9 cellular contexts compared by ENCODE assay signal in the genomic region with DNA sequence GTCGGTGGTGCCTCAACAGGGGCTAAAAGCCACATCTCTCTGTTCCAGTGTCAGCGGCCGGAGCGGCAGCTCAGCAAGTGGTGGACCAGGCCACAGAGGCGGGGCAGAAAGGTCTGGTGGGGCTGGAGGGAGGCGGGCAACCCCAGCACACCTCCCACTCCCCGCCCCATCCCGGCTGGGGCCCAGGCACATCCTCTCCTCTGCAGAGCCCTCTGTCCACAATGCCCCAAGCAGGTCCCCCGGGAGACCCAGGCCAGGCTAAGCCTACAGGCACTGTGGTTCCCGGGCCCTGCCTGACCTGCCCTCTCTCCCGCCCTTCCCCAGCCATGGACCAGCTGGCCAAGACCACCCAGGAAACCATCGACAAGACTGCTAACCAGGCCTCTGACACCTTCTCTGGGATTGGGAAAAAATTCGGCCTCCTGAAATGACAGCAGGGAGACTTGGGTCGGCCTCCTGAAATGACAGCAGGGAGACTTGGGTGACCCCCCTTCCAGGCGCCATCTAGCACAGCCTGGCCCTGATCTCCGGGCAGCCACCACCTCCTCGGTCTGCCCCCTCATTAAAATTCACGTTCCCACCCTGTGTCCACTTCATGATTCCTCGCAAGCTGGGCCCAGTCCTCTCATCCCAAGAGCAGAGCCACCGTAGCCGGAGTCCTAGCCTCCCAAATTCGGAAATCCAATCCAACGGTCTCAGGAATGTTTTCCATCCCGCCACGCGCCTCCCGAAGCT. TPM values are rescaled to one million over a fixed set of nuclear protein-coding genes. Genes with fewer than 3 reads are reported as not detected.
DNase-seq lines count a peak whose midpoint lies in the region; ATAC-seq and TF ChIP-seq lines count a peak whose summit lies in the region.
"Had no signal": no experiment of that assay in that cellular context is flagged by ENCODE, and none has a peak within 500 bp of the region (broad histone marks: within the 10 kb centered on the region; RNA-seq: fewer than 3 reads in every experiment).

No MANE protein-coding gene starts in this region.

- 15 to 17% methylated on average over 15 to 21 of the region's 27 CpGs for WGBS in upper lobe of left lung, 2 donors

- DNase-seq in GM06990 (ENCODE audit: extremely low read depth, insufficient read length) (peak; percentile 21), Panc1 (ENCODE audit: low read depth, low spot score) (no peak), ecto neural progenitor cell (ENCODE audit: low spot score) (peak; percentile 80), memory B cell (ENCODE audit: low spot score in 2 of 2) (no peak), upper lobe of left lung (peak; percentile 87 to 91)

- peaks cover 19% of the 10 kb centered on the region for H3K4me1 Mint-ChIP-seq in memory B cell

- no peaks in the 10 kb centered on the region for H3K9me3 Mint-ChIP-seq in memory B cell

- H3K36me3 ChIP-seq in GM06990 (ENCODE audit: control insufficient read depth, insufficient read depth, low read length) (no peaks in the 10 kb centered on the region), Panc1 (ENCODE audit: control insufficient read depth, insufficient read depth, low read length) (no peaks in the 10 kb centered on the region; the same call in 1 of the 2 replicates), upper lobe of left lung (no peaks in the 10 kb centered on the region)

- POLR2A ChIA-PET in Panc1 (lab: Charles Lee) = no interaction called here

- in situ Hi-C loops in Panc1 (cut with HindIII; ENCODE audit: low pct_unique_long_range_greater_than_20kb, low sequenced_read_pairs) = no loop called here

- TF ChIP-seq EP300 in upper lobe of left lung (IDR thresholded peaks at IDR 0.05) = no peak

- CTCF ChIA-PET in Panc1 (lab: Charles Lee) = interaction anchor here (0.8 to 1.3 kb wide), 3 partner anchors 10 to 123 kb away, joined by 3 to 6 read pairs (median 3); no protein-coding TSS in a partner anchor

- no peaks in the 10 kb centered on the region for H3K27me3 Mint-ChIP-seq in memory B cell

- H3K4me1 ChIP-seq in Panc1 (ENCODE audit: control insufficient read depth, insufficient read depth, low read length) (peaks cover 48% of the 10 kb centered on the region), upper lobe of left lung (peaks cover 38 to 63% (median 53%) of the 10 kb centered on the region in 4 donors)

- no peaks in the 10 kb centered on the region for H3K9me3 ChIP-seq in Panc1 (ENCODE audit: control insufficient read depth, insufficient read depth, low read depth, low read length)
- H3K9me3 ChIP-seq in upper lobe of left lung = no peaks in the 10 kb centered on the region

- H3K4me3 Mint-ChIP-seq in memory B cell = peak overlapping the region; percentile 73

- ATAC-seq in Panc1 (peak; percentile 52), memory B cell (ENCODE audit: low read depth) (no peak), upper lobe of left lung (ENCODE audit: low FRiP score in 2 of 2) (peak; percentile 70 to 81), GM19463 (IDR thresholded peaks at IDR 0.05; ENCODE audit: unreplicated experiment) (no peak), GM18858 (IDR thresholded peaks at IDR 0.05; ENCODE audit: unreplicated experiment) (no peak), GM21529 (IDR thresholded peaks at IDR 0.05; ENCODE audit: unreplicated experiment) (no peak)

- BruUV-seq in Panc1 (replicated peaks; lab: Mats Ljungman, UMichigan) = TSS peak; percentile 94

- intact Hi-C loops in Panc1 (cut with micrococcal nuclease; ENCODE audit: unreplicated experiment) = loop anchor here (5.0 kb wide), 1 partner anchor 122 kb away; a partner anchor contains a TSS

- H3K36me3 Mint-ChIP-seq in memory B cell = no peaks in the 10 kb centered on the region

- no peaks in the 10 kb centered on the region for H3K27me3 ChIP-seq in GM06990 (replicated peaks; ENCODE audit: control insufficient read depth, insufficient read depth, low read length)
- H3K27me3 ChIP-seq in Panc1 (ENCODE audit: control insufficient read depth, insufficient read depth, low read length) = no peaks in the 10 kb centered on the region
- H3K27me3 ChIP-seq in upper lobe of left lung = no peaks in the 10 kb centered on the region

- H3K4me3 ChIP-seq in GM06990 (replicated peaks; ENCODE audit: low read depth, low read length) (peak overlapping the region; percentile 67), Panc1 (ENCODE audit: low read depth in 2 of 2, low read length in 2 of 2) (peak overlapping the region; percentile 54 to 77), upper lobe of left lung (peak overlapping the region; percentile 40 to 64 (median 57))

- peak overlapping the region; percentile 79 for H3K27ac ChIP-seq in Panc1 (ENCODE audit: low read length)
- H3K27ac ChIP-seq in upper lobe of left lung = peak overlapping the region; percentile 92 to 98 (median 97)

- no peak for TF ChIP-seq CTCF in GM06990 (IDR thresholded peaks at IDR 0.05; ENCODE audit: insufficient read depth, low read length, poor library complexity, severe bottlenecking)
- TF ChIP-seq CTCF in Panc1 (IDR thresholded peaks at IDR 0.05) = no peak
- TF ChIP-seq CTCF in upper lobe of left lung (IDR thresholded peaks at IDR 0.05) = no peak

- TF ChIP-seq POLR2A in upper lobe of left lung (IDR thresholded peaks at IDR 0.05) = peak in 3 of 4 donors; percentile 58 to 70 (median 62)

- H3K27ac Mint-ChIP-seq in memory B cell = peak overlapping the region; percentile 78

RNA-seq across cellular contexts. Expression of a gene that starts 2.0 kb away (rescaled TPM):
- total RNA-seq in Panc1 (2021; ENCODE audit: unreplicated experiment) = 14.8 TPM
- polyA plus RNA-seq in Panc1 (2012; ENCODE audit: insufficient read length) = 26.4 TPM
- total RNA-seq in upper lobe of left lung = 100 to 1,000 TPM in 5 of 6 donors, 10 to 100 TPM in 1; 51.3 to 202 (median 164) TPM
- total RNA-seq: T-helper 2 cell treated with Interferon-gamma antibody and Interleukin-4, amounts not matched to agents 100 ng/mL and 5 ng/mL, for 36 hours had no signal

RNA-seq across cellular contexts. Expression of a gene that starts 11.9 kb away (rescaled TPM):
- 5.2 TPM for total RNA-seq in Panc1 (2021; ENCODE audit: unreplicated experiment)
- polyA plus RNA-seq in Panc1 (2012; ENCODE audit: insufficient read length) = 10.0 TPM
- total RNA-seq in upper lobe of left lung = 10 to 100 TPM in 1 of 6 donors, 1 to 10 TPM in 4, not detected in 1; 2.9 to 24.7 (median 6.4) TPM
- total RNA-seq: T-helper 2 cell treated with Interferon-gamma antibody and Interleukin-4, amounts not matched to agents 100 ng/mL and 5 ng/mL, for 36 hours had no signal

RNA-seq across cellular contexts. Expression of a gene that starts 12.9 kb away (rescaled TPM):
- total RNA-seq in Panc1 (2021; ENCODE audit: unreplicated experiment) (1.0 TPM), upper lobe of left lung (10 to 100 TPM; 18.8 to 76.8 (median 31.3) TPM)
- 1.1 TPM for polyA plus RNA-seq in Panc1 (2012; ENCODE audit: insufficient read length)
- total RNA-seq: T-helper 2 cell treated with Interferon-gamma antibody and Interleukin-4, amounts not matched to agents 100 ng/mL and 5 ng/mL, for 36 hours had no signal

RNA-seq across cellular contexts. Expression of a gene that starts 49.8 kb away (rescaled TPM):
- total RNA-seq in Panc1 (2021; ENCODE audit: unreplicated experiment) (not detected), upper lobe of left lung (not detected)
- not detected for polyA plus RNA-seq in Panc1 (2012; ENCODE audit: insufficient read length)
- total RNA-seq: T-helper 2 cell treated with Interferon-gamma antibody and Interleukin-4, amounts not matched to agents 100 ng/mL and 5 ng/mL, for 36 hours had no signal

Comparison
In these comparisons a context has a peak if more than half of its experiments do, and no peak if none do; other contexts are left out.
1. DNase-seq: peak in GM06990 (single experiment), ecto neural progenitor cell (single experiment) and upper lobe of left lung (2 of 2); none in Panc1 (single experiment) and memory B cell (0 of 2).
2. ATAC-seq: peak in Panc1 (single experiment) and upper lobe of left lung (2 of 2); none in memory B cell (single experiment), GM19463 (single experiment), GM18858 (single experiment) and GM21529 (single experiment).
3. Peak in every context shown above with its lines, with median percentiles within 50 percentile points of each other: H3K4me3 ChIP-seq.